In genomic region chr7:43994681-43995080, GRCh38 we compare ENCODE assay signal across 10 cellular contexts. TPM values are rescaled to one million over a fixed set of nuclear protein-coding genes. Genes with fewer than 3 reads are reported as not detected.
DNase-seq lines count a peak whose midpoint lies in the region; ATAC-seq, FAIRE-seq and TF ChIP-seq lines count a peak whose summit lies in the region.
"Not testable (repeated sequence)": the region's sequence is repeated elsewhere in the genome, so short reads cannot be mapped to it uniquely, and the experiment has no call there.
"Had no signal": no experiment of that assay in that cellular context is flagged by ENCODE, and none has a peak within 500 bp of the region (broad histone marks: within the 10 kb centered on the region; RNA-seq: fewer than 3 reads in every experiment).

No MANE protein-coding gene starts in this region.

- in situ Hi-C loops in HepG2 (cut with HindIII; ENCODE audit: extremely low pct_ligation_motif_present, low pct_unique_long_range_greater_than_20kb): not testable (repeated sequence)

- H3K27ac Mint-ChIP-seq in activated CD4-positive, alpha-beta T cell treated with anti-CD3 and anti-CD28 coated beads, Interleukin-2, amount 10 ng/mL, durations not matched to agents 7 days and 5 days: peak overlapping the region; percentile 31
- H3K27ac Mint-ChIP-seq in stimulated activated naive CD8-positive, alpha-beta T cell treated with anti-CD3 and anti-CD28 coated beads, Interleukin-15, amount 100 ng/mL, for 72 hours: not testable (repeated sequence)

- H3K9me3 Mint-ChIP-seq in activated CD4-positive, alpha-beta T cell treated with anti-CD3 and anti-CD28 coated beads, Interleukin-2, amount 10 ng/mL, durations not matched to agents 7 days and 5 days; stimulated activated naive CD8-positive, alpha-beta T cell treated with anti-CD3 and anti-CD28 coated beads, Interleukin-15, amount 100 ng/mL, for 72 hours: not testable (repeated sequence)

- H3K79me2 ChIP-seq in DND-41 (ENCODE audit: insufficient read depth, low read length); HepG2 (ENCODE audit: insufficient read depth, low read length): not testable (repeated sequence)

- not testable (repeated sequence) for H3K4me2 ChIP-seq in DND-41 (ENCODE audit: insufficient read depth, low read length); HepG2 (ENCODE audit: low read depth, low read length)

- intact Hi-C loops in Right ventricle myocardium inferior (cut with DNase I); HepG2 (cut with micrococcal nuclease; ENCODE audit: unreplicated experiment); aorta (cut with DNase I): not testable (repeated sequence)

- not testable (repeated sequence) for H3K4me3 Mint-ChIP-seq in activated CD4-positive, alpha-beta T cell treated with anti-CD3 and anti-CD28 coated beads, Interleukin-2, amount 10 ng/mL, durations not matched to agents 7 days and 5 days; stimulated activated naive CD8-positive, alpha-beta T cell treated with anti-CD3 and anti-CD28 coated beads, Interleukin-15, amount 100 ng/mL, for 72 hours

- not testable (repeated sequence) for H3K9ac ChIP-seq in DND-41 (ENCODE audit: low read depth, low read length); HepG2 (ENCODE audit: insufficient read depth, low read depth, low read length)

- ATAC-seq in DND-41 (ENCODE audit: insufficient read depth, low read depth): peak; percentile 17; the same call in 1 of the 3 replicates
- ATAC-seq in Right ventricle myocardium inferior: peak; percentile 18
- peak; percentile 34; the same call in 2 of the 3 replicates for ATAC-seq in HepG2
- peak; percentile 26 for ATAC-seq in stimulated activated naive CD8-positive, alpha-beta T cell treated with anti-CD3 and anti-CD28 coated beads, Interleukin-15, amount 100 ng/mL, for 72 hours
- peak; percentile 46 for ATAC-seq in aorta (ENCODE audit: low FRiP score)

- H3K27me3 ChIP-seq in DND-41 (ENCODE audit: insufficient read depth, low read length, poor library complexity); HepG2 (ENCODE audit: control insufficient read depth in 1 of 2, insufficient read depth in 2 of 2, low read length in 2 of 2); aorta (ENCODE audit: control insufficient read depth in 1 of 2, insufficient read depth in 2 of 2, low read length in 1 of 2): not testable (repeated sequence)

- not testable (repeated sequence) for H3K36me3 Mint-ChIP-seq in activated CD4-positive, alpha-beta T cell treated with anti-CD3 and anti-CD28 coated beads, Interleukin-2, amount 10 ng/mL, durations not matched to agents 7 days and 5 days (ENCODE audit: low read depth)

- not testable (repeated sequence) for H3K36me3 ChIP-seq in DND-41 (ENCODE audit: insufficient read depth, low read length); HepG2 (replicated peaks in 1 of 2; ENCODE audit: control insufficient read depth in 1 of 2, insufficient read depth in 2 of 2, low read length in 2 of 2); aorta (ENCODE audit: control insufficient read depth in 1 of 2, insufficient read depth in 2 of 2, low read length in 1 of 2)

- 100% methylated on average over 3 of the region's 6 CpGs for WGBS in HepG2 (ENCODE audit: low lambda C conversion rate)
- 94 to 96% methylated on average over 5 to 6 of the region's 6 CpGs for WGBS in aorta, 2 donors

- not testable (repeated sequence) for TF ChIP-seq EP300 in HepG2 (IDR thresholded peaks at IDR 0.05; ENCODE audit: low read depth in 2 of 2, low read length in 2 of 2); HepG2 (CRISPR knock-in tag; IDR thresholded peaks at IDR 0.05; ENCODE audit: borderline replicate concordance)

- not testable (repeated sequence) for H2AFZ ChIP-seq in DND-41 (ENCODE audit: low read depth, low read length); HepG2 (ENCODE audit: low read length)

- TF ChIP-seq CTCF in DND-41 (IDR thresholded peaks at IDR 0.05; ENCODE audit: borderline replicate concordance, extremely low read depth, low read length, poor library complexity, severe bottlenecking); HepG2 (CRISPR knock-in tag; IDR thresholded peaks at IDR 0.05): not testable (repeated sequence)

- CTCF ChIA-PET in activated CD4-positive, alpha-beta T cell treated with anti-CD3 and anti-CD28 coated beads, Interleukin-2, amount 10 ng/mL, durations not matched to agents 7 days and 5 days (lab: Charles Lee); HepG2 (lab: Yijun Ruan, JAX; ENCODE audit: low intra/inter-chr PET ratio, low total read pairs): not testable (repeated sequence)

- POLR2A ChIA-PET in activated CD4-positive, alpha-beta T cell treated with anti-CD3 and anti-CD28 coated beads, Interleukin-2, amount 10 ng/mL, durations not matched to agents 7 days and 5 days (lab: Charles Lee); HepG2 (lab: Yijun Ruan, JAX): not testable (repeated sequence)

- H3K9me3 ChIP-seq in DND-41 (ENCODE audit: insufficient read depth, low read length, severe bottlenecking); HepG2 (ENCODE audit: low read length); aorta (ENCODE audit: control insufficient read depth, low read length): not testable (repeated sequence)

- not testable (repeated sequence) for TF ChIP-seq RAD21 in HepG2 (CRISPR knock-in tag; IDR thresholded peaks at IDR 0.05)

- H3K27me3 Mint-ChIP-seq in activated CD4-positive, alpha-beta T cell treated with anti-CD3 and anti-CD28 coated beads, Interleukin-2, amount 10 ng/mL, durations not matched to agents 7 days and 5 days; stimulated activated naive CD8-positive, alpha-beta T cell treated with anti-CD3 and anti-CD28 coated beads, Interleukin-15, amount 100 ng/mL, for 72 hours: not testable (repeated sequence)

- not testable (repeated sequence) for H4K20me1 ChIP-seq in DND-41 (ENCODE audit: insufficient read depth, low read length); HepG2 (ENCODE audit: insufficient read depth, low read length)

- H3K4me1 Mint-ChIP-seq in activated CD4-positive, alpha-beta T cell treated with anti-CD3 and anti-CD28 coated beads, Interleukin-2, amount 10 ng/mL, durations not matched to agents 7 days and 5 days; stimulated activated naive CD8-positive, alpha-beta T cell treated with anti-CD3 and anti-CD28 coated beads, Interleukin-15, amount 100 ng/mL, for 72 hours: not testable (repeated sequence)

- H3K4me3 ChIP-seq in DND-41 (ENCODE audit: low read depth in 1 of 2, low read length in 2 of 2); HepG2 (replicated peaks in 1 of 3; ENCODE audit: insufficient read depth in 1 of 3, low read depth in 2 of 3, low read length in 3 of 3); aorta (ENCODE audit: low read length in 2 of 2): not testable (repeated sequence)

- not testable (repeated sequence) for H3K27ac ChIP-seq in DND-41 (ENCODE audit: low read length); HepG2 (ENCODE audit: extremely low read length, insufficient read depth, low read length); aorta (ENCODE audit: low read depth in 1 of 2, low read length in 2 of 2)

- TF ChIP-seq POLR2A in HepG2 (IDR thresholded peaks at IDR 0.05; ENCODE audit: insufficient read depth in 1 of 2, low read depth in 2 of 2, low read length in 2 of 2): not testable (repeated sequence)

- not testable (repeated sequence) for FAIRE-seq in HepG2 (lab: Jason Lieb, UNC)

- DNase-seq in DND-41; activated CD4-positive, alpha-beta T cell treated with anti-CD3 and anti-CD28 coated beads, Interleukin-2, amount 10 ng/mL, durations not matched to agents 7 days and 5 days; Right ventricle myocardium inferior (ENCODE audit: missing footprints); HepG2 (ENCODE audit: low spot score); stimulated activated naive CD8-positive, alpha-beta T cell treated with anti-CD3 and anti-CD28 coated beads, Interleukin-15, amount 100 ng/mL, for 72 hours; aorta: not testable (repeated sequence)

- not testable (repeated sequence) for H3K4me1 ChIP-seq in DND-41 (ENCODE audit: insufficient read depth, low read length); HepG2 (ENCODE audit: insufficient read depth, low read length); aorta (ENCODE audit: control insufficient read depth in 1 of 2, insufficient read depth in 2 of 2, low read length in 2 of 2)

- not testable (repeated sequence) for BruUV-seq in HepG2 (replicated peaks; lab: Mats Ljungman, UMichigan)

RNA-seq across cellular contexts. Expression of gene SPDYE1, which starts 3.0 kb away (rescaled TPM):
- total RNA-seq in activated CD4-positive, alpha-beta T cell treated with anti-CD3 and anti-CD28 coated beads, Interleukin-2, amount 10 ng/mL, durations not matched to agents 7 days and 5 days: not detected
- total RNA-seq in Right ventricle myocardium inferior: not detected
- not detected in 2 replicates for total RNA-seq in HepG2 (2016; rRNA removed; fragmentation: Illumina TruSeq; extraction: Trizol)
- total RNA-seq in HepG2 (2016; cell fraction: cytosol; rRNA removed; fragmentation: Illumina TruSeq; extraction: Trizol; ENCODE audit: low read depth): not detected in 2 replicates
- total RNA-seq in HepG2 (2016; cell fraction: insoluble cytoplasmic fraction; rRNA removed; fragmentation: Illumina TruSeq; extraction: Trizol): not detected in 2 replicates
- not detected in 2 replicates for total RNA-seq in HepG2 (2016; cell fraction: membrane; rRNA removed; fragmentation: Illumina TruSeq; extraction: Trizol)
- total RNA-seq in HepG2 (2016; cell fraction: nucleus; rRNA removed; fragmentation: Illumina TruSeq; extraction: Trizol): not detected in 2 replicates
- not detected in 2 replicates for polyA plus RNA-seq in HepG2 (2011; rRNA removed)
- not detected in 2 replicates for polyA plus RNA-seq in HepG2 (2011; cell fraction: cytosol; rRNA removed)
- polyA plus RNA-seq in HepG2 (2011; cell fraction: nucleus; rRNA removed): not detected in 2 replicates
- 0.07 and 0.23 TPM in 2 replicates for polyA plus RNA-seq in HepG2 (2012)
- not detected in 2 replicates for polyA plus RNA-seq in HepG2 (2016; cell fraction: cytosol; fragmentation: Illumina TruSeq; extraction: Trizol; ENCODE audit: low read depth)
- polyA plus RNA-seq in HepG2 (2016; cell fraction: insoluble cytoplasmic fraction; fragmentation: Illumina TruSeq; extraction: Trizol; ENCODE audit: low read depth): not detected in 2 replicates
- polyA plus RNA-seq in HepG2 (2016; cell fraction: membrane; fragmentation: Illumina TruSeq; extraction: Trizol; ENCODE audit: low read depth): not detected in 2 replicates
- polyA plus RNA-seq in HepG2 (2016; cell fraction: nucleus; fragmentation: Illumina TruSeq; extraction: Trizol; ENCODE audit: insufficient read depth, low read depth): 0.19 and 0.36 TPM in 2 replicates
- not detected in 2 replicates for polyA minus RNA-seq in HepG2 (2011; rRNA and poly(A)+ RNA removed; ENCODE audit: low replicate concordance)
- polyA minus RNA-seq in HepG2 (2011; cell fraction: cytosol; rRNA and poly(A)+ RNA removed): not detected in 2 replicates
- not detected in 2 replicates for polyA minus RNA-seq in HepG2 (2011; cell fraction: nucleus; rRNA and poly(A)+ RNA removed)
- total RNA-seq in aorta: not detected
- under 1 TPM in 1 of 2 donors, not detected in 1; 0.05 TPM for polyA plus RNA-seq in aorta
- total RNA-seq: A673, Calu3, HFFc6 had no signal
- polyA plus RNA-seq: BJ had no signal

RNA-seq across cellular contexts. Expression of gene DBNL, which starts 49.8 kb away (rescaled TPM):
- total RNA-seq in activated CD4-positive, alpha-beta T cell treated with anti-CD3 and anti-CD28 coated beads, Interleukin-2, amount 10 ng/mL, durations not matched to agents 7 days and 5 days: 100 to 1,000 TPM; 152 to 168 TPM
- total RNA-seq in Right ventricle myocardium inferior (36.0 TPM), HepG2 (2016; rRNA removed; fragmentation: Illumina TruSeq; extraction: Trizol) (35.1 and 35.4 TPM in 2 replicates), aorta (100 to 1,000 TPM in 1 of 2 donors, 10 to 100 TPM in 1; 96.1 to 105 TPM)
- 6.3 and 6.7 TPM in 2 replicates for total RNA-seq in HepG2 (2016; cell fraction: cytosol; rRNA removed; fragmentation: Illumina TruSeq; extraction: Trizol; ENCODE audit: low read depth)
- total RNA-seq in HepG2 (2016; cell fraction: insoluble cytoplasmic fraction; rRNA removed; fragmentation: Illumina TruSeq; extraction: Trizol): 30.6 and 36.6 TPM in 2 replicates
- total RNA-seq in HepG2 (2016; cell fraction: membrane; rRNA removed; fragmentation: Illumina TruSeq; extraction: Trizol): 14.7 and 15.9 TPM in 2 replicates
- 17.2 and 21.8 TPM in 2 replicates for total RNA-seq in HepG2 (2016; cell fraction: nucleus; rRNA removed; fragmentation: Illumina TruSeq; extraction: Trizol)
- polyA plus RNA-seq in HepG2 (2011; rRNA removed) (20.8 and 29.0 TPM in 2 replicates), aorta (10 to 100 TPM; 80.1 to 91.6 TPM)
- 15.5 and 19.5 TPM in 2 replicates for polyA plus RNA-seq in HepG2 (2011; cell fraction: cytosol; rRNA removed)
- 72.9 and 82.9 TPM in 2 replicates for polyA plus RNA-seq in HepG2 (2011; cell fraction: nucleus; rRNA removed)
- 17.6 and 18.9 TPM in 2 replicates for polyA plus RNA-seq in HepG2 (2012)
- polyA plus RNA-seq in HepG2 (2016; cell fraction: cytosol; fragmentation: Illumina TruSeq; extraction: Trizol; ENCODE audit: low read depth): 5.0 and 5.7 TPM in 2 replicates
- 31.8 and 36.6 TPM in 2 replicates for polyA plus RNA-seq in HepG2 (2016; cell fraction: insoluble cytoplasmic fraction; fragmentation: Illumina TruSeq; extraction: Trizol; ENCODE audit: low read depth)
- 10.1 and 10.8 TPM in 2 replicates for polyA plus RNA-seq in HepG2 (2016; cell fraction: membrane; fragmentation: Illumina TruSeq; extraction: Trizol; ENCODE audit: low read depth)
- 26.3 and 34.3 TPM in 2 replicates for polyA plus RNA-seq in HepG2 (2016; cell fraction: nucleus; fragmentation: Illumina TruSeq; extraction: Trizol; ENCODE audit: insufficient read depth, low read depth)
- 51.2 and 89.6 TPM in 2 replicates for polyA minus RNA-seq in HepG2 (2011; rRNA and poly(A)+ RNA removed; ENCODE audit: low replicate concordance)
- 10.0 and 13.2 TPM in 2 replicates for polyA minus RNA-seq in HepG2 (2011; cell fraction: cytosol; rRNA and poly(A)+ RNA removed)
- 31.3 and 34.3 TPM in 2 replicates for polyA minus RNA-seq in HepG2 (2011; cell fraction: nucleus; rRNA and poly(A)+ RNA removed)
